ENCODE assay signal across 8 cellular contexts in the genomic region with DNA sequence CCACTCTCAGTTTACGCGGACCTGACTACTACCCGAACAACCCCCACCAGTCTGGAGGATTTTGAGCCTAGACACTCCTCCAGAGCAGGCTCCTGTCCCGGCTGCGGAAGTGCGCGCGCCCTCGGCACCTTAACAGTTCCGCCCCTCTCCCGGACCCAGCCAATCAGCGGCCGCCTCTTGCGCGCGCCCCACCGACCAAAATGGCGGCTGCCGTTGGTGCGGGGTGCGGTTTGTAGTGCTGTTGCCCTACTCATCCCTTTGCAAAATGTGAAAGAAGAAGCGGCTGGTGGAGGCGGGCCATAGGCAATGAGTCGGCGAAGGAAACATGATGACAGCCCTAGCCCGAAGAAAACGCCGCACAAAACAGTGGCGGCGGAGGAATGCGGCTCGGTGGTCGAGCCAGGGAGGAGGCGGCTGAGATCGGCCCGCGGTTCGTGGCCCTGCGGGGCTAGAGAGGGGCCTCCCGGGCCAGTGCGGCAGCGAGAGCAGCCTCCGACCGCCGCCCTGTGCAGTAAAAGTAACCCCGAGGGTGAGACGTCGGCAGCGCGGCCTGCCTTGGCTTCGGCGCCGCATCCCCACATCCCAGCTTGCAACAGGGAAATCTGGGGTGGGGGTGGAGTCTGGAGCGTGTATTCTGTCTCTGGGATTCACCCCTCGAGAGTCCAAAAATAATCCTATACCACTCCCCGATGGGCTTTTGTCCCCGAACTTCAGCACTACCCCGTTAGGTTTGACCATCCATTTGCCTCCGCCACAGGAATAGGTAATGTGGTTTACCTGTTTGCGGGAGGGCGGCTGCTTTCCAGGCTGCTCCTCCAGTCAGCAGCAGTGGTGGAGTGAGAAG. TPM values are rescaled to one million over a fixed set of nuclear protein-coding genes. Genes with fewer than 3 reads are reported as not detected.
DNase-seq lines count a peak whose midpoint lies in the region; ATAC-seq, FAIRE-seq and TF ChIP-seq lines count a peak whose summit lies in the region.

Gene ETAA1, plus strand, starts transcription at position 191 of the 844 bp plus-strand sequence. Its CDS starts 116 bp downstream, at position 307.

- intact Hi-C loops in mammary epithelial cell (cut with micrococcal nuclease), result loop anchor here (1.0 to 10.0 kb wide), 5 partner anchors 37 to 133 kb away; no protein-coding TSS in a partner anchor

- H3K79me2 ChIP-seq in mammary epithelial cell (ENCODE audit: insufficient read depth, low read length), result peaks cover 37% of the 10 kb centered on the region

- peak; percentile 77 for DNase-seq in NCI-H2196 (lab: John Stamatoyannopoulos, UW; ENCODE audit: unreplicated experiment)
- DNase-seq in WERI-Rb-1, result peak; percentile 97
- peak; percentile 86 for DNase-seq in mammary epithelial cell

- dilution Hi-C loops in mammary epithelial cell (cut with HindIII; ENCODE audit: low sequenced_read_pairs), result no loop called here

- peak within 1 kb of the TSS; percentile 88 for H3K27ac ChIP-seq in WERI-Rb-1
- H3K27ac ChIP-seq in mammary epithelial cell (ENCODE audit: insufficient read depth, low read depth, low read length), result peak within 1 kb of the TSS; percentile 89
- peak within 1 kb of the TSS; percentile 83 for H3K27ac ChIP-seq in skeletal muscle tissue (ENCODE audit: low read depth, low read length)

- BruUV-seq in mammary epithelial cell (replicated peaks; lab: Mats Ljungman, UMichigan), result TSS peak; percentile 66

- H3K4me3 ChIP-seq in WERI-Rb-1 (ENCODE audit: low read depth, low read length), result peak within 1 kb of the TSS; percentile 80
- peak within 1 kb of the TSS; percentile 90 to 95 (median 91) for H3K4me3 ChIP-seq in mammary epithelial cell (replicated peaks in 1 of 3; ENCODE audit: insufficient read depth in 1 of 3, low read depth in 2 of 3, low read length in 3 of 3)
- H3K4me3 ChIP-seq in iPS-18c (ENCODE audit: insufficient read depth, low read depth, low read length), result peak within 1 kb of the TSS; percentile 85
- peak within 1 kb of the TSS; percentile 88 to 91 (median 91) for H3K4me3 ChIP-seq in skeletal muscle tissue (ENCODE audit: low read length in 3 of 3)

- peak; percentile 99 for ATAC-seq in GM18861 (IDR thresholded peaks at IDR 0.05; ENCODE audit: unreplicated experiment)
- peak; percentile 100 for ATAC-seq in HG03097 (IDR thresholded peaks at IDR 0.05; ENCODE audit: low FRiP score, unreplicated experiment)

- TF ChIP-seq CTCF in WERI-Rb-1 (IDR thresholded peaks at IDR 0.05; ENCODE audit: low read depth, low read length), result no peak
- no peak for TF ChIP-seq CTCF in mammary epithelial cell (conservative IDR thresholded peaks at IDR 0.05 in 1 of 2, IDR thresholded peaks at IDR 0.05 in 1 of 2; ENCODE audit: extremely low read depth in 1 of 2, insufficient read depth in 1 of 2, low read depth in 1 of 2, low read length in 2 of 2)

- peaks cover 22% of the 10 kb centered on the region for H3K4me1 ChIP-seq in mammary epithelial cell (ENCODE audit: insufficient read depth, low read length)
- H3K4me1 ChIP-seq in skeletal muscle tissue (ENCODE audit: control insufficient read depth in 3 of 3, insufficient read depth in 3 of 3, low read length in 3 of 3), result peaks cover 0 to 4% (median 0%) of the 10 kb centered on the region in 3 donors

- FAIRE-seq in A204.1 (lab: Jason Lieb, UNC), result peak; percentile 86

- peaks cover 4% of the 10 kb centered on the region for H3K27me3 ChIP-seq in WERI-Rb-1 (ENCODE audit: insufficient read depth, low read depth, severe bottlenecking)
- H3K27me3 ChIP-seq in mammary epithelial cell (ENCODE audit: insufficient read depth, low read length), result no peaks in the 10 kb centered on the region
- no peaks in the 10 kb centered on the region for H3K27me3 ChIP-seq in skeletal muscle tissue (ENCODE audit: control insufficient read depth in 3 of 3, insufficient read depth in 3 of 3, low read length in 3 of 3)

- peak within 1 kb of the TSS; percentile 92 for H3K9ac ChIP-seq in mammary epithelial cell (ENCODE audit: insufficient read depth, low read length)
- peak within 1 kb of the TSS; percentile 91 to 94 (median 93) for H3K9ac ChIP-seq in skeletal muscle tissue (ENCODE audit: low read depth in 1 of 3, low read length in 3 of 3)

- H3K9me3 ChIP-seq in WERI-Rb-1 (ENCODE audit: severe bottlenecking), result no peaks in the 10 kb centered on the region
- no peaks in the 10 kb centered on the region for H3K9me3 ChIP-seq in mammary epithelial cell (replicated peaks; ENCODE audit: insufficient read depth, low read length)
- H3K9me3 ChIP-seq in iPS-18c (ENCODE audit: control insufficient read depth, insufficient read depth, low read length), result no peaks in the 10 kb centered on the region
- no peaks in the 10 kb centered on the region for H3K9me3 ChIP-seq in skeletal muscle tissue (ENCODE audit: control insufficient read depth in 3 of 3, low read length in 3 of 3)

- in situ Hi-C loops in mammary epithelial cell (cut with MboI; ENCODE audit: low sequenced_read_pairs in 2 of 2), result no loop called here

- H2AFZ ChIP-seq in mammary epithelial cell (ENCODE audit: low read depth, low read length), result peak within 1 kb of the TSS; percentile 97

- H3K36me3 ChIP-seq in WERI-Rb-1 (peaks cover 3% of the 10 kb centered on the region; the same call in 1 of the 2 replicates), mammary epithelial cell (ENCODE audit: insufficient read depth, low read length) (peaks cover 4% of the 10 kb centered on the region), skeletal muscle tissue (ENCODE audit: control insufficient read depth in 3 of 3, insufficient read depth in 3 of 3, low read length in 3 of 3) (no peaks in the 10 kb centered on the region)

- peak within 1 kb of the TSS; percentile 82 for H3K4me2 ChIP-seq in mammary epithelial cell (ENCODE audit: insufficient read depth, low read depth, low read length)

- WGBS in mammary epithelial cell (ENCODE audit: low coverage, missing lambda C conversion rate), result 2% methylated on average over 21 of the region's 61 CpGs

- CTCF ChIA-PET in mammary epithelial cell (lab: Charles Lee; ENCODE audit: low non-redundant PET), result no interaction called here

- H4K20me1 ChIP-seq in mammary epithelial cell (ENCODE audit: insufficient read depth, low read length), result no peaks in the 10 kb centered on the region

RNA-seq across cellular contexts. Expression of gene ETAA1, which starts in this region (rescaled TPM):
- total RNA-seq in mammary epithelial cell (10 to 100 TPM; 14.0 to 14.5 TPM), skeletal muscle tissue (4.2 TPM)
- polyA plus RNA-seq in mammary epithelial cell, result 5.0 TPM
- polyA minus RNA-seq in mammary epithelial cell, result 0.47 TPM

Comparison
In these comparisons a context has a peak if more than half of its experiments do, and no peak if none do; other contexts are left out.
1. Peak in every context shown above with its lines: DNase-seq, ATAC-seq, H3K4me3 ChIP-seq and H3K27ac ChIP-seq.